13 cellular contexts compared by ENCODE assay signal in the genomic region with DNA sequence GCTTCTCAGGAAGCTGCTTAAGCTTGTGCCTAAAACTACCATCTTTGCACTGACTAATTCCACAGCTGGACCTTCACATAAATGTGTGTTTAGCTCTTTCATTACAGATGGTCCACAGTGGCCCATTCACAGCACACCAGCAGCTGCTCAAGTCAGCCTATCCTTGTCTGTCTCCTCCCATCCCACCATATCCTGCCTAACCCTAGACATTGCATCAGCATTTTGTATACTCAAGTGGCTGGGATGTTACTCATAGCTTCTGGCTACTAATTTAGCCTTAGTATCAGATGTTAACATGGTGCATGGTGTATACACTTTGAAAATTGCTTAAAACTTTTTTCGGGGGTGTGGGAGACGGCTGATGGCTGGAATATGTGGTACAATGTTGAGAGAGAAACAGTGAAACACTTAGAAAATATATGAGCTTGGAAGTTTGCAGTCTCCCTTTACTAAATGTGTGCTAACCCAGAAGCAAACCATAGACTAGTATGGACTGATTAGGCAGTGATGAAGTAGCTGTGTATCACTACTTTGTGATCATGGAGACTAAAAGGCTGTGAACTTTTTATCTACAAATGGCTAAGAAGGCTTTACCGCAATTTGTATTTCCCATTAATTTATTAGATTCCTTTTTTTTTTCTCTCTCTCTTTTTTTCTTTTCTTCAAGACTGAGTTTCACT.
DNase-seq lines count a peak whose midpoint lies in the region; ATAC-seq, FAIRE-seq and TF ChIP-seq lines count a peak whose summit lies in the region.
"Had no signal": no experiment of that assay in that cellular context is flagged by ENCODE, and none has a peak within 500 bp of the region (broad histone marks: within the 10 kb centered on the region; RNA-seq: fewer than 3 reads in every experiment).

No MANE protein-coding gene starts in this region.

- no peaks in the 10 kb centered on the region for H3K79me2 ChIP-seq in HCT116 (ENCODE audit: insufficient read depth, low read length)
- no peaks in the 10 kb centered on the region for H3K79me2 ChIP-seq in astrocyte (ENCODE audit: insufficient read depth, low read length)
- H3K79me2 ChIP-seq in MM.1S (ENCODE audit: low read length), result no peaks in the 10 kb centered on the region

- ATAC-seq in HCT116, result no peak
- ATAC-seq in GM19452 (IDR thresholded peaks at IDR 0.05; ENCODE audit: unreplicated experiment), result no peak

- no peak for TF ChIP-seq POLR2A in HCT116 (IDR thresholded peaks at IDR 0.05; ENCODE audit: borderline replicate concordance, extremely low read depth, insufficient read depth, insufficient read length)

- RAD21 ChIA-PET in HCT116 (lab: Charles Lee; ENCODE audit: low non-redundant PET in 1 of 2, low total read pairs in 2 of 2, uncharacterized antibody in 2 of 2, unreplicated experiment in 2 of 2), result no interaction called here

- H3K4me1 ChIP-seq in HCT116 (ENCODE audit: control insufficient read depth in 1 of 2, insufficient read depth in 2 of 2, low read length in 2 of 2) (0 out of 4 replicates have a peak, but pooled peaks cover 0 to 4% of the 10 kb centered on the region in 2 experiments), astrocyte (ENCODE audit: insufficient read depth, low read length) (peaks cover 7% of the 10 kb centered on the region), MM.1S (ENCODE audit: low read length) (no peaks in the 10 kb centered on the region), ascending aorta (no peaks in the 10 kb centered on the region)

- CTCF ChIA-PET in HCT116 (lab: Charles Lee), result interaction anchor here (0.7 to 1.2 kb wide), 3 partner anchors 63 to 294 kb away, joined by 3 read pairs; no protein-coding TSS in a partner anchor

- TF ChIP-seq CTCF in AG10803 (conservative IDR thresholded peaks at IDR 0.05; ENCODE audit: low read length) (no peak), HCT116 (IDR thresholded peaks at IDR 0.05 in 2 of 3, conservative IDR thresholded peaks at IDR 0.05 in 1 of 3; ENCODE audit: borderline replicate concordance in 1 of 3, insufficient read depth in 1 of 3, low read depth in 2 of 3, low read length in 2 of 3) (no peak), astrocyte (IDR thresholded peaks at IDR 0.05; ENCODE audit: insufficient read depth, low read depth, low read length) (no peak), kidney epithelial cell (IDR thresholded peaks at IDR 0.05; ENCODE audit: insufficient read depth, low read length, poor library complexity, severe bottlenecking) (no peak), MM.1S (IDR thresholded peaks at IDR 0.05; ENCODE audit: low read length) (no peak), type B pancreatic cell (conservative IDR thresholded peaks at IDR 0.05) (no peak), ascending aorta (IDR thresholded peaks at IDR 0.05) (no peak)

- no peaks in the 10 kb centered on the region for H3K9me3 ChIP-seq in HCT116 (ENCODE audit: control insufficient read depth in 1 of 2, insufficient read depth in 1 of 2, low read depth in 1 of 2, low read length in 2 of 2)
- no peaks in the 10 kb centered on the region for H3K9me3 ChIP-seq in astrocyte (ENCODE audit: insufficient read depth, low read depth, low read length)
- no peaks in the 10 kb centered on the region for H3K9me3 ChIP-seq in MM.1S (replicated peaks; ENCODE audit: insufficient read depth, low read length)
- no peaks in the 10 kb centered on the region for H3K9me3 ChIP-seq in ascending aorta

- no peak overlapping the region for H2AFZ ChIP-seq in HCT116 (ENCODE audit: low read depth, low read length, poor library complexity, severe bottlenecking)
- peak overlapping the region; percentile 74 for H2AFZ ChIP-seq in astrocyte (ENCODE audit: low read depth, low read length)
- no peak overlapping the region for H2AFZ ChIP-seq in MM.1S (ENCODE audit: low read length)

- FAIRE-seq in astrocyte (lab: Jason Lieb, UNC), result peak; percentile 70
- FAIRE-seq: GM19239 had no signal

- no peaks in the 10 kb centered on the region for H4K20me1 ChIP-seq in HCT116 (ENCODE audit: insufficient read depth)
- H4K20me1 ChIP-seq in astrocyte (ENCODE audit: insufficient read depth, low read length), result no peaks in the 10 kb centered on the region
- H4K20me1 ChIP-seq in MM.1S (ENCODE audit: insufficient read depth, low read length), result no peaks in the 10 kb centered on the region

- H3K4me3 Mint-ChIP-seq in astrocyte (ENCODE audit: unreplicated experiment) (peak overlapping the region; percentile 31), type B pancreatic cell (no peak overlapping the region)

- no peaks in the 10 kb centered on the region for H3K9me3 Mint-ChIP-seq in astrocyte (ENCODE audit: unreplicated experiment)
- no peaks in the 10 kb centered on the region for H3K9me3 Mint-ChIP-seq in type B pancreatic cell

- no peaks in the 10 kb centered on the region for H3K27me3 Mint-ChIP-seq in astrocyte (ENCODE audit: low read depth, unreplicated experiment)
- no peaks in the 10 kb centered on the region for H3K27me3 Mint-ChIP-seq in type B pancreatic cell

- peak; percentile 92 for DNase-seq in AG10803 (ENCODE audit: low read depth)
- peak; percentile 7 for DNase-seq in HCT116 (ENCODE audit: low read depth, low spot score)
- DNase-seq in astrocyte (ENCODE audit: low read depth), result peak; percentile 92
- DNase-seq in kidney epithelial cell (ENCODE audit: low read depth), result peak; percentile 65
- no peak for DNase-seq in MM.1S
- no peak for DNase-seq in type B pancreatic cell (ENCODE audit: extremely low spot score, unreplicated experiment)
- DNase-seq in ascending aorta (ENCODE audit: low spot score in 2 of 2), result no peak
- DNase-seq: activated naive CD4-positive, alpha-beta T cell; GDM1; NCI-H2227 treated with DMSO at 0.1 percent for 48 hours; T1000 had no signal

- H3F3A ChIP-seq in MM.1S (ENCODE audit: insufficient read depth, low read length), result no peaks in the 10 kb centered on the region

- POLR2A ChIA-PET in HCT116 (lab: Charles Lee), result no interaction called here

- H3K27me3 ChIP-seq in HCT116 (ENCODE audit: insufficient read depth, low read length) (no peaks in the 10 kb centered on the region), astrocyte (ENCODE audit: insufficient read depth, low read length) (no peaks in the 10 kb centered on the region), kidney epithelial cell (ENCODE audit: control insufficient read depth, insufficient read depth, low read length) (no peaks in the 10 kb centered on the region), MM.1S (replicated peaks; ENCODE audit: insufficient read depth, low read length) (no peaks in the 10 kb centered on the region), ascending aorta (no peaks in the 10 kb centered on the region)

- H3K4me2 ChIP-seq in HCT116 (ENCODE audit: low read length) (no peak overlapping the region), astrocyte (ENCODE audit: low read length) (peak overlapping the region; percentile 52), MM.1S (ENCODE audit: low read depth, low read length) (no peak overlapping the region)

- H3K9ac ChIP-seq in HCT116 (ENCODE audit: low read length) (no peak overlapping the region), astrocyte (ENCODE audit: low read length) (no peak overlapping the region), MM.1S (ENCODE audit: low read length) (no peak overlapping the region)

- BruUV-seq in HCT116 (replicated peaks; lab: Mats Ljungman, UMichigan), result no TSS peak

- intact Hi-C loops in HCT116 (cut with micrococcal nuclease) (no loop called here), ascending aorta (cut with DNase I) (no loop called here)

- H3K36me3 ChIP-seq in HCT116 (ENCODE audit: control insufficient read depth in 1 of 2, insufficient read depth in 2 of 2, low read length in 2 of 2) (peaks cover 3 to 8% of the 10 kb centered on the region in 2 experiments; a peak in 3 of 4 replicates), astrocyte (ENCODE audit: insufficient read depth, low read length) (peaks cover 4% of the 10 kb centered on the region), kidney epithelial cell (ENCODE audit: control insufficient read depth, insufficient read depth, low read length) (no peaks in the 10 kb centered on the region), MM.1S (replicated peaks; ENCODE audit: insufficient read depth, low read length) (no peaks in the 10 kb centered on the region), ascending aorta (peaks cover 21 to 55% of the 10 kb centered on the region in 2 donors)

- H3K27ac Mint-ChIP-seq in astrocyte (ENCODE audit: unreplicated experiment), result peak overlapping the region; percentile 99
- H3K27ac Mint-ChIP-seq in type B pancreatic cell, result no peak overlapping the region

- H3K27ac ChIP-seq in HCT116 (ENCODE audit: low read depth, low read length) (no peak overlapping the region), astrocyte (ENCODE audit: low read depth, low read length) (no peak overlapping the region), MM.1S (ENCODE audit: low read length) (no peak overlapping the region), ascending aorta (no peak overlapping the region)

- H3K4me3 ChIP-seq in AG10803 (ENCODE audit: low read length), result no peak overlapping the region
- no peak overlapping the region for H3K4me3 ChIP-seq in HCT116 (replicated peaks in 1 of 2; ENCODE audit: low read depth in 1 of 2, low read length in 2 of 2)
- no peak overlapping the region for H3K4me3 ChIP-seq in astrocyte (ENCODE audit: insufficient read depth, low read depth, low read length)
- no peak overlapping the region for H3K4me3 ChIP-seq in kidney epithelial cell (ENCODE audit: low read depth, low read length)
- H3K4me3 ChIP-seq in MM.1S (ENCODE audit: low read length), result no peak overlapping the region
- H3K4me3 ChIP-seq in ascending aorta, result no peak overlapping the region

- H3K9me2 ChIP-seq in HCT116 (ENCODE audit: insufficient read depth), result no peaks in the 10 kb centered on the region
- no peaks in the 10 kb centered on the region for H3K9me2 ChIP-seq in MM.1S (replicated peaks; ENCODE audit: insufficient read depth, low read length)

- H3K36me3 Mint-ChIP-seq in astrocyte (ENCODE audit: low read depth, unreplicated experiment) (peaks cover 4% of the 10 kb centered on the region), type B pancreatic cell (peaks cover 15% of the 10 kb centered on the region)

- TF ChIP-seq RAD21 in HCT116 (IDR thresholded peaks at IDR 0.05; ENCODE audit: low read depth), result no peak

- H3K4me1 Mint-ChIP-seq in astrocyte (ENCODE audit: low read depth, unreplicated experiment), result peaks cover 10% of the 10 kb centered on the region
- H3K4me1 Mint-ChIP-seq in type B pancreatic cell (ENCODE audit: unreplicated experiment), result no peaks in the 10 kb centered on the region

TF ChIP-seq in HCT116, 20 proteins besides CTCF, POLR2A, EP300 and RAD21 (continues in another document):
- peak; percentile 26; the same call in 1 of the 2 replicates for TF ChIP-seq CBX3 (IDR thresholded peaks at IDR 0.05; ENCODE audit: low read depth)
- TF ChIP-seq EZH2 (IDR thresholded peaks at IDR 0.05), result no peak
- no peak for TF ChIP-seq JUND (IDR thresholded peaks at IDR 0.05)
- no peak for TF ChIP-seq SIN3A (IDR thresholded peaks at IDR 0.05; ENCODE audit: low read depth)
- TF ChIP-seq ATF3 (IDR thresholded peaks at IDR 0.05), result peak; percentile 64; the same call in 1 of the 2 replicates
- no peak for TF ChIP-seq ZNF274 (IDR thresholded peaks at IDR 0.05; ENCODE audit: low read depth, low read length)

Comparison
In these comparisons a context has a peak if more than half of its experiments do, and no peak if none do; other contexts are left out.
1. DNase-seq: peak in AG10803 (single experiment), HCT116 (single experiment), astrocyte (single experiment) and kidney epithelial cell (single experiment); none in MM.1S (single experiment), type B pancreatic cell (single experiment) and ascending aorta (0 of 2).